In the genomic region with DNA sequence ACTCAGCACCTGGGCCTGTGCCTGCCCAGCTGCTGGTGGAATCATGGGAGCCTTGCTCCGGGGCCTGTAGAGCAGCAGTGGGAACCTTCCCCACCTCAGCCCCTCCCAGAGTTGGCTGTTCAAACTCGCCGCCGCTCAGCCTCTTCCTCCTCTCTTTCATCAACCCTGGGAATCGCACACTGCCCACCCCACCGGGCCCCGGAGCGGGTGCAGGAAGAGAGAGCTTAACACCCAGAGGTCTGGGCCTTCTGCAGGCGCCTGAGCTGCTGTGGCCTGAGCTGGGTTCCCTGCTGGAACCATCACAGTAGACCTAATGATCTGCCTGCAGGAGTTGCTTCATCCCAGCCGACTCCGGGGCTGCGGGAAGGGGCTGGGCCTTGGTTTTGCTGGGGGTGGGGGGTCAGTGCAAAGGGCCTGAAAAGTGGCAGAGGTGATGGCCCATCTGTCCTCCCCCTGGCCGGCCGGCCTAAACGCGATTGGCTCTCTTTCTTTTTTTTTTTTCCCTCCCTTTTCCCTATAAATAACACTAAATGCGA, we compare ENCODE assay signal across 8 cellular contexts.
A peak's percentile ranks its signal among the peaks of the same experiment; 100 is the strongest.
DNase-seq lines count a peak whose midpoint lies in the region; ATAC-seq and TF ChIP-seq lines count a peak whose summit lies in the region.

No MANE protein-coding gene starts in this region.

- 21 to 42% methylated on average over 17 of the region's 17 CpGs for WGBS in esophagus, 2 donors
- WGBS in prostate gland, result 14% methylated on average over 17 of the region's 17 CpGs

- no peaks in the 10 kb centered on the region for H3K9me3 ChIP-seq in SJSA1 (replicated peaks)
- no peaks in the 10 kb centered on the region for H3K9me3 ChIP-seq in esophagus (ENCODE audit: control insufficient read depth in 2 of 2, insufficient read depth in 1 of 2, low read depth in 1 of 2, low read length in 1 of 2)
- no peaks in the 10 kb centered on the region for H3K9me3 ChIP-seq in prostate gland

- H3K4me3 ChIP-seq in GM08714 (ENCODE audit: low read length) (peak overlapping the region; percentile 71), SJSA1 (no peak overlapping the region), esophagus (ENCODE audit: low read depth in 1 of 2, low read length in 2 of 2) (peak overlapping the region; percentile 39 to 40), prostate gland (peak overlapping the region in 1 of 2 donors; percentile 16)

- no peak for DNase-seq in SJSA1 (ENCODE audit: low read depth in 1 of 2, low spot score in 2 of 2)
- DNase-seq in prostate gland (ENCODE audit: low spot score), result no peak
- DNase-seq in globus pallidus (ENCODE audit: low spot score), result no peak

- H3K36me3 ChIP-seq in SJSA1 (peaks cover 22% of the 10 kb centered on the region), esophagus (ENCODE audit: control insufficient read depth in 2 of 2, insufficient read depth in 2 of 2, low read length in 1 of 2) (peaks cover 0 to 2% of the 10 kb centered on the region in 2 donors), prostate gland (no peaks in the 10 kb centered on the region)

- TF ChIP-seq CTCF in prostate gland (IDR thresholded peaks at IDR 0.05), result no peak

- no peaks in the 10 kb centered on the region for H3K27me3 ChIP-seq in SJSA1 (replicated peaks)
- H3K27me3 ChIP-seq in esophagus (ENCODE audit: control insufficient read depth in 1 of 2, insufficient read depth in 2 of 2, low read length in 2 of 2), result no peaks in the 10 kb centered on the region
- H3K27me3 ChIP-seq in prostate gland (replicated peaks; ENCODE audit: insufficient read depth), result no peaks in the 10 kb centered on the region

- H3K27ac ChIP-seq in SJSA1 (peak overlapping the region; percentile 50), esophagus (ENCODE audit: low read depth in 2 of 2, low read length in 1 of 2) (peak overlapping the region; percentile 72 to 93), prostate gland (peak overlapping the region; percentile 81 to 91)

- TF ChIP-seq POLR2A in prostate gland (IDR thresholded peaks at IDR 0.05), result no peak

- H3K4me1 ChIP-seq in SJSA1 (replicated peaks) (peaks cover 84% of the 10 kb centered on the region), esophagus (ENCODE audit: control insufficient read depth in 2 of 2, insufficient read depth in 2 of 2, low read length in 1 of 2) (peaks cover 31 to 49% of the 10 kb centered on the region in 2 donors), prostate gland (replicated peaks) (peaks cover 51% of the 10 kb centered on the region)

- ATAC-seq in HG03354 (IDR thresholded peaks at IDR 0.05; ENCODE audit: poor library complexity, severe bottlenecking, unreplicated experiment), result no peak
- no peak for ATAC-seq in HG02678 (IDR thresholded peaks at IDR 0.05; ENCODE audit: unreplicated experiment)
- no peak for ATAC-seq in HG03097 (IDR thresholded peaks at IDR 0.05; ENCODE audit: low FRiP score, unreplicated experiment)

- intact Hi-C loops in prostate gland (cut with DNase I), result no loop called here
